Comparison of ENCODE assay signal across 12 cellular contexts in genomic region chr7:83731154-83731553, GRCh38.
DNase-seq lines count a peak whose midpoint lies in the region.
"Had no signal": no experiment of that assay in that cellular context is flagged by ENCODE, and none has a peak within 500 bp of the region (broad histone marks: within the 10 kb centered on the region; RNA-seq: fewer than 3 reads in every experiment).

No MANE protein-coding gene starts in this region.

- peak; percentile 52 for DNase-seq in OCI-M1 (lab: John Stamatoyannopoulos, UW)
- peak; percentile 8 for DNase-seq in fibroblast of peridontal ligament (ENCODE audit: extremely low read depth)
- DNase-seq in dermis blood vessel endothelial cell, result no peak
- DNase-seq in midbrain (lab: John Stamatoyannopoulos, UW), result no peak
- no peak for DNase-seq in nucleus accumbens (lab: John Stamatoyannopoulos, UW)
- no peak for DNase-seq in NCI-H524 (lab: John Stamatoyannopoulos, UW)
- DNase-seq: CD8-positive, alpha-beta T cell; COR-L47; DND-41; GF-D8 had no signal

- H3K9ac ChIP-seq in HUES64 (ENCODE audit: low read depth, low read length), result no peak overlapping the region

- peaks cover 33% of the 10 kb centered on the region for H3K27me3 ChIP-seq in HUES64 (ENCODE audit: insufficient read depth, low read length)

- H3K4me1 ChIP-seq in HUES64 (ENCODE audit: insufficient read depth, low read length), result peaks cover 8% of the 10 kb centered on the region; the same call in 1 of the 2 replicates
- H3K4me1 ChIP-seq: A549 had no signal

- no peaks in the 10 kb centered on the region for H3K36me3 ChIP-seq in HUES64 (ENCODE audit: insufficient read depth, low read length)

- no peak overlapping the region for H3K4me3 ChIP-seq in HUES64 (ENCODE audit: low read length)
- H3K4me3 ChIP-seq: A549 had no signal

- no peaks in the 10 kb centered on the region for H3K9me3 ChIP-seq in HUES64 (ENCODE audit: insufficient read depth, low read depth, low read length)
- H3K9me3 ChIP-seq: A549 had no signal

- H3K27ac ChIP-seq in HUES64 (ENCODE audit: low read depth, low read length), result 0 out of 2 replicates have a peak overlapping the region, but pooled peaks have one; percentile 6
- H3K27ac ChIP-seq: A549 had no signal

Comparison
In these comparisons a context has a peak if more than half of its experiments do, and no peak if none do; other contexts are left out.
1. DNase-seq: peak in OCI-M1 (single experiment) and fibroblast of peridontal ligament (single experiment); none in dermis blood vessel endothelial cell (single experiment), midbrain (single experiment), nucleus accumbens (0 of 56) and NCI-H524 (0 of 2).